ENCODE assay signal across 22 cellular contexts in genomic region chr11:12867531-12867930, GRCh38.
DNase-seq lines count a peak whose midpoint lies in the region; ATAC-seq, FAIRE-seq and TF ChIP-seq lines count a peak whose summit lies in the region.
"Had no signal": no experiment of that assay in that cellular context is flagged by ENCODE, and none has a peak within 500 bp of the region (broad histone marks: within the 10 kb centered on the region; RNA-seq: fewer than 3 reads in every experiment).

No MANE protein-coding gene starts in this region.

- H3K9me1 ChIP-seq in IMR-90 (ENCODE audit: insufficient read depth, low read length): peaks cover 36% of the 10 kb centered on the region

- peaks cover 8% of the 10 kb centered on the region; the same call in 1 of the 2 replicates for H3K36me3 ChIP-seq in IMR-90 (ENCODE audit: control insufficient read depth, insufficient read depth, low read length)
- no peaks in the 10 kb centered on the region for H3K36me3 ChIP-seq in bronchial epithelial cell (ENCODE audit: control insufficient read depth, insufficient read depth, low read length)
- H3K36me3 ChIP-seq in smooth muscle cell (ENCODE audit: low read depth): no peaks in the 10 kb centered on the region
- H3K36me3 ChIP-seq: Peyer's patch had no signal

- peak; percentile 58 for FAIRE-seq in bronchial epithelial cell (lab: Jason Lieb, UNC)
- FAIRE-seq: A549, D721Med, HTR-8/SVneo had no signal

- H3K4me1 Mint-ChIP-seq in mesothelial cell of epicardium: peaks cover 45% of the 10 kb centered on the region

- in situ Hi-C loops in IMR-90 (cut with MboI; ENCODE audit: low sequenced_read_pairs): no loop called here

- H2BK15ac ChIP-seq in IMR-90 (ENCODE audit: low read depth, low read length): no peak overlapping the region

- H3K9me3 Mint-ChIP-seq in mesothelial cell of epicardium: no peaks in the 10 kb centered on the region
- H3K9me3 Mint-ChIP-seq: IgD-negative memory B cell had no signal

- peaks cover 9% of the 10 kb centered on the region for H3K36me3 Mint-ChIP-seq in mesothelial cell of epicardium

- no peak overlapping the region for H2BK120ac ChIP-seq in IMR-90 (ENCODE audit: low read depth, low read length)

- POLR2A ChIA-PET in IMR-90 (lab: Charles Lee; ENCODE audit: unreplicated experiment): no interaction called here

- no peak overlapping the region for H3K18ac ChIP-seq in IMR-90 (ENCODE audit: low read depth, low read length)

- no peak overlapping the region; the same call in 1 of the 2 replicates for H2AK5ac ChIP-seq in IMR-90 (ENCODE audit: low read depth, low read length)

- no peak overlapping the region for H3K56ac ChIP-seq in IMR-90 (ENCODE audit: extremely low read depth, insufficient read depth, low read length)

- peaks cover 72% of the 10 kb centered on the region for H4K20me1 ChIP-seq in IMR-90 (ENCODE audit: insufficient read depth, low read length)
- peaks cover 74% of the 10 kb centered on the region for H4K20me1 ChIP-seq in smooth muscle cell (ENCODE audit: low read depth)

- ATAC-seq in IMR-90 (ENCODE audit: low read depth): no peak
- ATAC-seq: A549 had no signal

- intact Hi-C loops in IMR-90 (cut with micrococcal nuclease): no loop called here

- H3K4me1 ChIP-seq in IMR-90 (ENCODE audit: control insufficient read depth, insufficient read depth, low read length): peaks cover 24% of the 10 kb centered on the region
- H3K4me1 ChIP-seq in smooth muscle cell (ENCODE audit: low read depth): peaks cover 49% of the 10 kb centered on the region
- H3K4me1 ChIP-seq: Peyer's patch had no signal

- no peak overlapping the region for H3K4me3 Mint-ChIP-seq in mesothelial cell of epicardium
- H3K4me3 Mint-ChIP-seq: IgD-negative memory B cell had no signal

- no peak overlapping the region for H2AK9ac ChIP-seq in IMR-90 (replicated peaks; ENCODE audit: low read depth, low read length, poor library complexity)

- no peaks in the 10 kb centered on the region for H3K9me3 ChIP-seq in IMR-90 (ENCODE audit: control insufficient read depth, insufficient read depth, low read length)
- no peaks in the 10 kb centered on the region for H3K9me3 ChIP-seq in smooth muscle cell (replicated peaks; ENCODE audit: low read depth)
- H3K9me3 ChIP-seq: A549, BE2C, Peyer's patch had no signal

- no CpG with 5 or more reads among the region's 2 CpGs for WGBS in IMR-90 (ENCODE audit: extremely low coverage in 2 of 2, insufficient read length in 1 of 2), 2 experiments
- WGBS in smooth muscle cell (ENCODE audit: low lambda C conversion rate): 86% methylated on average over 2 of the region's 2 CpGs

- CTCF ChIA-PET in IMR-90 (lab: Yijun Ruan, JAX): no interaction called here

- peaks cover 50 to 92% of the 10 kb centered on the region in 2 experiments for H3K79me1 ChIP-seq in IMR-90 (ENCODE audit: low read depth in 1 of 2, low read length in 2 of 2)

- no peaks in the 10 kb centered on the region for H3K27me3 Mint-ChIP-seq in mesothelial cell of epicardium (ENCODE audit: low read depth)

- H3K27ac ChIP-seq in IMR-90 (ENCODE audit: insufficient read depth, low read length) (no peak overlapping the region), smooth muscle cell (ENCODE audit: low read depth) (peak overlapping the region; percentile 13), caudate nucleus (ENCODE audit: low read depth, low read length) (no peak overlapping the region)
- H3K27ac ChIP-seq: Peyer's patch had no signal

- H3K4ac ChIP-seq in IMR-90 (ENCODE audit: low read depth, low read length): 0 out of 2 replicates have a peak overlapping the region, but pooled peaks have one; percentile 6

- H3K4me3 ChIP-seq in IMR-90 (ENCODE audit: insufficient read depth, low read depth, low read length) (no peak overlapping the region), bronchial epithelial cell (ENCODE audit: low read depth, low read length) (no peak overlapping the region), smooth muscle cell (no peak overlapping the region)
- H3K4me3 ChIP-seq: A549, Peyer's patch had no signal

- H3K27me3 ChIP-seq in IMR-90 (ENCODE audit: control insufficient read depth, insufficient read depth, low read length): no peaks in the 10 kb centered on the region
- no peaks in the 10 kb centered on the region for H3K27me3 ChIP-seq in bronchial epithelial cell (ENCODE audit: control insufficient read depth, insufficient read depth, low read length)
- no peaks in the 10 kb centered on the region for H3K27me3 ChIP-seq in smooth muscle cell (ENCODE audit: low read depth)
- H3K27me3 ChIP-seq: BE2C, Peyer's patch had no signal

- no peak overlapping the region for H4K5ac ChIP-seq in IMR-90 (ENCODE audit: low read depth, low read length)

- peaks cover 72% of the 10 kb centered on the region for H3K79me2 ChIP-seq in smooth muscle cell (ENCODE audit: low read depth)

- no peak for TF ChIP-seq POLR2A in IMR-90 (IDR thresholded peaks at IDR 0.05; ENCODE audit: low read depth, low read length)

- peak overlapping the region; percentile 34 for H3K14ac ChIP-seq in IMR-90 (replicated peaks; ENCODE audit: low read depth, low read length)

- H3K4me2 ChIP-seq in IMR-90 (ENCODE audit: low read depth, low read length) (no peak overlapping the region), smooth muscle cell (no peak overlapping the region)

- no peak for TF ChIP-seq CTCF in IMR-90 (conservative IDR thresholded peaks at IDR 0.05; ENCODE audit: low read depth, low read length)
- no peak for TF ChIP-seq CTCF in bronchial epithelial cell (IDR thresholded peaks at IDR 0.05; ENCODE audit: insufficient read depth, low read length, severe bottlenecking)
- TF ChIP-seq CTCF in mesothelial cell of epicardium (IDR thresholded peaks at IDR 0.05; ENCODE audit: unreplicated experiment): no peak
- no peak for TF ChIP-seq CTCF in smooth muscle cell (IDR thresholded peaks at IDR 0.05; ENCODE audit: borderline replicate concordance, insufficient read depth, poor library complexity, severe bottlenecking)

- dilution Hi-C loops in IMR-90 (cut with HindIII; ENCODE audit: low sequenced_read_pairs, unreplicated experiment): no loop called here

- BruUV-seq in IMR-90 (replicated peaks; lab: Mats Ljungman, UMichigan): no TSS peak

- H2BK20ac ChIP-seq in IMR-90 (ENCODE audit: low read depth, low read length): no peak overlapping the region

- H3K27ac Mint-ChIP-seq in mesothelial cell of epicardium: peak overlapping the region; percentile 36
- H3K27ac Mint-ChIP-seq: IgD-negative memory B cell had no signal

- H3F3A ChIP-seq in smooth muscle cell (ENCODE audit: low read depth): peaks cover 39% of the 10 kb centered on the region

- no peak overlapping the region for H4K91ac ChIP-seq in IMR-90 (ENCODE audit: insufficient read depth, low read depth, low read length)

- no peak overlapping the region for H2BK5ac ChIP-seq in IMR-90 (ENCODE audit: low read depth, low read length, poor library complexity, severe bottlenecking)

- TF ChIP-seq RAD21 in IMR-90 (IDR thresholded peaks at IDR 0.05; ENCODE audit: low read length): no peak

- H2AFZ ChIP-seq in IMR-90 (replicated peaks; ENCODE audit: low read length, poor library complexity) (peak overlapping the region; percentile 17), smooth muscle cell (ENCODE audit: low read depth) (no peak overlapping the region)

- H3K9ac ChIP-seq in IMR-90 (ENCODE audit: low read depth, low read length) (no peak overlapping the region), smooth muscle cell (ENCODE audit: low read depth) (no peak overlapping the region)

- peak overlapping the region; percentile 13 for H3K23ac ChIP-seq in IMR-90 (ENCODE audit: low read depth, low read length)

- no peak overlapping the region for H4K8ac ChIP-seq in IMR-90 (ENCODE audit: low read depth in 2 of 2, low read length in 2 of 2)

- DNase-seq in IMR-90 (no peak), bronchial epithelial cell (ENCODE audit: low read depth) (no peak), mesothelial cell of epicardium (ENCODE audit: low spot score in 2 of 2, unreplicated experiment in 2 of 2) (no peak), smooth muscle cell (lab: John Stamatoyannopoulos, UW; ENCODE audit: unreplicated experiment) (no peak), caudate nucleus (lab: John Stamatoyannopoulos, UW) (no peak), GF-D8 (lab: John Stamatoyannopoulos, UW) (no peak), NCI-H446 (lab: John Stamatoyannopoulos, UW) (no peak)
- DNase-seq: BE2C, EL, HCEC 1CT, Karpas-422, MV-4-11, NCI-H1105 treated with DMSO at 0.1 percent for 48 hours, NCI-H2029 treated with DMSO at 0.1 percent for 48 hours, NCI-H345, NCI-H524 treated with DMSO at 0.1 percent for 48 hours, NCI-H82, Peyer's patch had no signal

TF ChIP-seq in IMR-90, 13 proteins besides CTCF, POLR2A, EP300 and RAD21:
- TF ChIP-seq CHD1 (IDR thresholded peaks at IDR 0.05; ENCODE audit: low read depth, low read length) (no peak), ELK1 (IDR thresholded peaks at IDR 0.05; ENCODE audit: borderline replicate concordance, low read depth, low read length) (no peak), FOS (IDR thresholded peaks at IDR 0.05; ENCODE audit: low read depth, low read length) (no peak), NFE2L2 (IDR thresholded peaks at IDR 0.05; ENCODE audit: low read depth, low read length) (no peak), MXI1 (IDR thresholded peaks at IDR 0.05; ENCODE audit: borderline replicate concordance, low read depth, low read length) (no peak), SMC3 (IDR thresholded peaks at IDR 0.05; ENCODE audit: low read depth, low read length) (no peak), BHLHE40 (IDR thresholded peaks at IDR 0.05; ENCODE audit: low read depth, low read length) (no peak), MAZ (IDR thresholded peaks at IDR 0.05; ENCODE audit: borderline replicate concordance, low read depth, low read length) (no peak), RFX5 (IDR thresholded peaks at IDR 0.05; ENCODE audit: low read depth, low read length) (no peak), CEBPB (IDR thresholded peaks at IDR 0.05; ENCODE audit: low read depth, low read length) (no peak), MAFK (IDR thresholded peaks at IDR 0.05; ENCODE audit: low read depth, low read length) (no peak)
- TF ChIP-seq, protein P1, sequence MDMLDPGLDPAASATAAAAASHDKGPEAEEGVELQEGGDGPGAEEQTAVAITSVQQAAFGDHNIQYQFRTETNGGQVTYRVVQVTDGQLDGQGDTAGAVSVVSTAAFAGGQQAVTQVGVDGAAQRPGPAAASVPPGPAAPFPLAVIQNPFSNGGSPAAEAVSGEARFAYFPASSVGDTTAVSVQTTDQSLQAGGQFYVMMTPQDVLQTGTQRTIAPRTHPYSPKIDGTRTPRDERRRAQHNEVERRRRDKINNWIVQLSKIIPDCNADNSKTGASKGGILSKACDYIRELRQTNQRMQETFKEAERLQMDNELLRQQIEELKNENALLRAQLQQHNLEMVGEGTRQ (IDR thresholded peaks at IDR 0.05; ENCODE audit: low read depth, low read length): no peak
